1 cellular context compared by ENCODE assay signal in genomic region chr5:51375084-51375483, GRCh38.
TF ChIP-seq lines count a peak whose summit lies in the region.

No MANE protein-coding gene starts in this region.

TF ChIP-seq in GM12878, 131 proteins besides CTCF, POLR2A, EP300 and RAD21 (continued from another document):
- TF ChIP-seq ZBTB4 (CRISPR knock-in tag; IDR thresholded peaks at IDR 0.05) = no peak
- TF ChIP-seq EZH2 (IDR thresholded peaks at IDR 0.05; ENCODE audit: borderline replicate concordance, control insufficient read depth, low read depth, low read length) = no peak
